16 cellular contexts compared by ENCODE assay signal in the genomic region with DNA sequence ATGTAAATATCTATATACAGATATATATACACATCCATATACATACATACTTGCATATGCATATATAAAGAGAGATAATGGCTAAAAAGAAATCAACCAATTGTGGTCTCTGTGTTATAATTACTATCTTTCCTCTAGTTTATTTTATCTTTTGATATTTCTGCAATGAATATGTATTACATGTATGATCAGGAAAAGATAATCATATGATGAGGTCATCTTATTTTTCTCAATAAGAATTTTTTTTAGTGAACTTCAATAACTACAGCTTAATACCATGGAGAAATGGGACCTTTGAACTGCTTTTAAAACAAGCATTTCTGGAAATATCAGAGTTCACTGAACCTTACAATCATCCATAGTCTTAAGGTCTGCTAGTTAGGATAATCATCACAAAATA.
DNase-seq lines count a peak whose midpoint lies in the region; ATAC-seq and TF ChIP-seq lines count a peak whose summit lies in the region.
"Had no signal": no experiment of that assay in that cellular context is flagged by ENCODE, and none has a peak within 500 bp of the region (broad histone marks: within the 10 kb centered on the region; RNA-seq: fewer than 3 reads in every experiment).

No MANE protein-coding gene starts in this region.

- no peaks in the 10 kb centered on the region for H3K27me3 Mint-ChIP-seq in Calu3 (ENCODE audit: unreplicated experiment)
- H3K27me3 Mint-ChIP-seq: B cell; CD4-positive, alpha-beta T cell had no signal

- H3K9me3 Mint-ChIP-seq in Calu3 (ENCODE audit: low read depth, unreplicated experiment), result no peaks in the 10 kb centered on the region
- H3K9me3 Mint-ChIP-seq: CD4-positive, alpha-beta T cell; CD8-positive, alpha-beta T cell had no signal

- H3K4me3 ChIP-seq in HEK293 (ENCODE audit: low read depth, low read length) (no peak overlapping the region), neutrophil (ENCODE audit: low read depth in 1 of 2, low read length in 1 of 2) (no peak overlapping the region)
- H3K4me3 ChIP-seq: BLaER1 treated with 17β-estradiol and CSF1 and Interleukin-3, amounts not matched to agents 10 nM and 100 nM had no signal

- H3K27ac ChIP-seq in HEK293 (ENCODE audit: extremely low read depth, low read depth, low read length) (no peak overlapping the region), neutrophil (peak overlapping the region; percentile 57)
- H3K27ac ChIP-seq: BLaER1 treated with 17β-estradiol and CSF1 and Interleukin-3, amounts not matched to agents 10 nM and 100 nM; C4-2B had no signal

- H3K4me3 Mint-ChIP-seq in Calu3 (ENCODE audit: low read depth, unreplicated experiment), result no peak overlapping the region
- H3K4me3 Mint-ChIP-seq: B cell; CD4-positive, alpha-beta T cell; CD8-positive, alpha-beta T cell had no signal

- CTCF ChIA-PET in Calu3 (lab: Charles Lee) (no interaction called here), HEK293 (lab: Yijun Ruan, JAX) (no interaction called here)

- H3K4me1 Mint-ChIP-seq in Calu3 (ENCODE audit: low read depth, unreplicated experiment), result peaks cover 54% of the 10 kb centered on the region

- TF ChIP-seq CTCF in Calu3 (IDR thresholded peaks at IDR 0.05; ENCODE audit: unreplicated experiment) (no peak), HEK293 (tag by site-specific recombination; IDR thresholded peaks at IDR 0.05) (no peak), neutrophil (IDR thresholded peaks at IDR 0.05) (no peak)

- no peaks in the 10 kb centered on the region for H3K4me1 ChIP-seq in HEK293 (ENCODE audit: control insufficient read depth, insufficient read depth, low read length)
- H3K4me1 ChIP-seq in neutrophil (ENCODE audit: control insufficient read depth in 1 of 2, insufficient read depth in 1 of 2, low read depth in 1 of 2, low read length in 1 of 2), result peaks cover 9 to 13% of the 10 kb centered on the region in 2 experiments
- H3K4me1 ChIP-seq: Caco-2 had no signal

- H3K27ac Mint-ChIP-seq in Calu3 (ENCODE audit: unreplicated experiment), result peak overlapping the region; percentile 71
- H3K27ac Mint-ChIP-seq: B cell; CD4-positive, alpha-beta T cell; CD8-positive, alpha-beta T cell had no signal

- ATAC-seq in left lobe of liver, result no peak
- ATAC-seq: CD8-positive, alpha-beta T cell had no signal

- no peaks in the 10 kb centered on the region for H3K27me3 ChIP-seq in neutrophil
- H3K27me3 ChIP-seq: BLaER1 treated with 17β-estradiol and CSF1 and Interleukin-3, amounts not matched to agents 10 nM and 100 nM had no signal

- no peak for DNase-seq in Calu3
- no peak for DNase-seq in AG20443 (ENCODE audit: low spot score)
- no peak for DNase-seq in left lobe of liver (ENCODE audit: low spot score)
- DNase-seq: 8988T; ACHN; AML-193; Caco-2; CD4-positive, alpha-beta T cell; CD8-positive, alpha-beta T cell; DMS79 treated with DMSO at 0.1 percent for 48 hours; GF-D8 had no signal

- intact Hi-C loops in Calu3 (cut with micrococcal nuclease; ENCODE audit: unreplicated experiment), result loop anchor here (5.0 kb wide), 1 partner anchor 52 kb away; no protein-coding TSS in a partner anchor

- peaks cover 4% of the 10 kb centered on the region for H3K36me3 Mint-ChIP-seq in Calu3 (ENCODE audit: insufficient read depth, unreplicated experiment)
- H3K36me3 Mint-ChIP-seq: CD8-positive, alpha-beta T cell had no signal

- no TSS peak for BruUV-seq in Calu3 (replicated peaks; lab: Mats Ljungman, UMichigan)

- H3K36me3 ChIP-seq in HEK293 (ENCODE audit: control insufficient read depth in 2 of 2, insufficient read depth in 1 of 2, low read length in 2 of 2) (no peaks in the 10 kb centered on the region), neutrophil (no peaks in the 10 kb centered on the region)
- H3K36me3 ChIP-seq: BLaER1 treated with 17β-estradiol and CSF1 and Interleukin-3, amounts not matched to agents 10 nM and 100 nM had no signal

- no peaks in the 10 kb centered on the region for H3K9me3 ChIP-seq in HEK293 (ENCODE audit: control insufficient read depth, insufficient read depth, low read depth, low read length)
- no peaks in the 10 kb centered on the region for H3K9me3 ChIP-seq in neutrophil
- H3K9me3 ChIP-seq: Caco-2 had no signal

- POLR2A ChIA-PET in HEK293 (lab: Yijun Ruan, JAX), result no interaction called here

TF ChIP-seq in HEK293, 187 proteins besides CTCF, POLR2A, EP300 and RAD21:
- TF ChIP-seq, protein P1, sequence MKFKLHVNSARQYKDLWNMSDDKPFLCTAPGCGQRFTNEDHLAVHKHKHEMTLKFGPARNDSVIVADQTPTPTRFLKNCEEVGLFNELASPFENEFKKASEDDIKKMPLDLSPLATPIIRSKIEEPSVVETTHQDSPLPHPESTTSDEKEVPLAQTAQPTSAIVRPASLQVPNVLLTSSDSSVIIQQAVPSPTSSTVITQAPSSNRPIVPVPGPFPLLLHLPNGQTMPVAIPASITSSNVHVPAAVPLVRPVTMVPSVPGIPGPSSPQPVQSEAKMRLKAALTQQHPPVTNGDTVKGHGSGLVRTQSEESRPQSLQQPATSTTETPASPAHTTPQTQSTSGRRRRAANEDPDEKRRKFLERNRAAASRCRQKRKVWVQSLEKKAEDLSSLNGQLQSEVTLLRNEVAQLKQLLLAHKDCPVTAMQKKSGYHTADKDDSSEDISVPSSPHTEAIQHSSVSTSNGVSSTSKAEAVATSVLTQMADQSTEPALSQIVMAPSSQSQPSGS (tag by site-specific recombination; IDR thresholded peaks at IDR 0.05; ENCODE audit: low read depth), result peak; percentile 54; the same call in 1 of the 2 replicates
- no peak for TF ChIP-seq SP3 (tag by site-specific recombination; IDR thresholded peaks at IDR 0.05)
TF ChIP-seq in HEK293: peak in this region for 1.
